ENCODE assay signal across 10 cellular contexts in the genomic region with DNA sequence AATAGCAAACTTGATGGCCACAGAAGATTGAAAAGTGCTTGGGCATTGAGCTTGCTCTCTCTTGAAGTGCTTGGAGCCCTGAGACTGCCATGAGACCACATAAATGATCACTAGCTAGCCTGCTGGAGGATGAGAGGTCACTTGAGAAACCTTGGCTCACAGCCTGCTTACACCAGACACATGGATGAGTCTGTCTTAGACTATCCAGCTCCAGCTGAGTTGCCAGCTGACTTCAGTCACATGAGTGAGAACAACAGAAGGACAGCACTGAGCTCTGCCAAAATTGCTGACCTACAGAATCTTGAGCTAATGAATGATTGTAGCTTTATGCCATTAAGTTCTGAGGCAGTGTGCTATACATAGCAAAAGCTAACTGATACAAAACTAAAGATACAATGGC. TPM values are rescaled to one million over a fixed set of nuclear protein-coding genes. Genes with fewer than 3 reads are reported as not detected.
DNase-seq lines count a peak whose midpoint lies in the region; ATAC-seq and TF ChIP-seq lines count a peak whose summit lies in the region.
"Had no signal": no experiment of that assay in that cellular context is flagged by ENCODE, and none has a peak within 500 bp of the region (broad histone marks: within the 10 kb centered on the region; RNA-seq: fewer than 3 reads in every experiment).

No MANE protein-coding gene starts in this region.

- no peaks in the 10 kb centered on the region; the same call in 1 of the 2 replicates for H4K20me1 ChIP-seq in MM.1S (ENCODE audit: insufficient read depth, low read length)

- H3K9me2 ChIP-seq in MM.1S (replicated peaks; ENCODE audit: insufficient read depth, low read length): no peaks in the 10 kb centered on the region

- TF ChIP-seq CTCF in MM.1S (IDR thresholded peaks at IDR 0.05; ENCODE audit: low read length) (no peak), Calu3 (IDR thresholded peaks at IDR 0.05; ENCODE audit: unreplicated experiment) (no peak)

- CTCF ChIA-PET in Calu3 (lab: Charles Lee): interaction anchor here (0.7 kb wide), 2 partner anchors 8 to 22 kb away, joined by 3 to 5 read pairs; no protein-coding TSS in a partner anchor

- no peaks in the 10 kb centered on the region for H3K36me3 ChIP-seq in MM.1S (replicated peaks; ENCODE audit: insufficient read depth, low read length)
- no peaks in the 10 kb centered on the region for H3K36me3 ChIP-seq in H7 (replicated peaks; ENCODE audit: control insufficient read depth, insufficient read depth, low read length)
- H3K36me3 ChIP-seq: cardiac muscle cell had no signal

- DNase-seq in ACHN: peak; percentile 85
- DNase-seq in MM.1S: peak; percentile 26
- DNase-seq in brain pericyte (ENCODE audit: low read depth, low spot score): peak; percentile 91
- peak; percentile 27 to 47 for DNase-seq in left colon
- DNase-seq in AML-193 (lab: John Stamatoyannopoulos, UW): no peak
- no peak for DNase-seq in Calu3
- DNase-seq in KG1 (lab: John Stamatoyannopoulos, UW): no peak
- no peak for DNase-seq in H7
- DNase-seq: CD4-positive, alpha-beta memory T cell had no signal

- peaks cover 17% of the 10 kb centered on the region for H3K36me3 Mint-ChIP-seq in Calu3 (ENCODE audit: insufficient read depth, unreplicated experiment)

- peak overlapping the region; percentile 2; the same call in 1 of the 2 replicates for H3K27ac ChIP-seq in MM.1S (ENCODE audit: low read length)
- H3K27ac ChIP-seq: cardiac muscle cell had no signal

- no peaks in the 10 kb centered on the region for H3K4me1 ChIP-seq in MM.1S (ENCODE audit: low read length)

- H3K9ac ChIP-seq in MM.1S (ENCODE audit: low read length): no peak overlapping the region

- no peaks in the 10 kb centered on the region for H3K9me3 ChIP-seq in MM.1S (replicated peaks; ENCODE audit: insufficient read depth, low read length)

- H3K9me3 Mint-ChIP-seq in Calu3 (ENCODE audit: low read depth, unreplicated experiment): no peaks in the 10 kb centered on the region
- H3K9me3 Mint-ChIP-seq: CD4-positive, alpha-beta memory T cell had no signal

- in situ Hi-C loops in ACHN (cut with HindIII; ENCODE audit: low pct_ligation_motif_present, low pct_unique_long_range_greater_than_20kb, low sequenced_read_pairs): loop anchor here (25.0 kb wide), 1 partner anchor 134 kb away; no protein-coding TSS in a partner anchor

- H3K79me2 ChIP-seq in MM.1S (ENCODE audit: low read length): no peaks in the 10 kb centered on the region

- no peak overlapping the region for H3K4me3 ChIP-seq in MM.1S (ENCODE audit: low read length)
- H3K4me3 ChIP-seq in H7 (ENCODE audit: insufficient read depth, low read depth, low read length): no peak overlapping the region
- H3K4me3 ChIP-seq: cardiac muscle cell had no signal

- peaks cover 2% of the 10 kb centered on the region for H3K4me1 Mint-ChIP-seq in Calu3 (ENCODE audit: low read depth, unreplicated experiment)

- no TSS peak for BruUV-seq in Calu3 (replicated peaks; lab: Mats Ljungman, UMichigan)

- peaks cover 53% of the 10 kb centered on the region for H3F3A ChIP-seq in MM.1S (ENCODE audit: insufficient read depth, low read length)

- no peak overlapping the region for H3K4me3 Mint-ChIP-seq in Calu3 (ENCODE audit: low read depth, unreplicated experiment)
- H3K4me3 Mint-ChIP-seq: CD4-positive, alpha-beta memory T cell had no signal

- no peak overlapping the region for H2AFZ ChIP-seq in MM.1S (ENCODE audit: low read length)

- no peak overlapping the region for H3K4me2 ChIP-seq in MM.1S (ENCODE audit: low read depth, low read length)

- peak; percentile 19 for ATAC-seq in left colon

- H3K27ac Mint-ChIP-seq in Calu3 (ENCODE audit: unreplicated experiment): no peak overlapping the region
- H3K27ac Mint-ChIP-seq: CD4-positive, alpha-beta memory T cell had no signal

- intact Hi-C loops in left colon (cut with DNase I, micrococcal nuclease): no loop called here
- intact Hi-C loops in Calu3 (cut with micrococcal nuclease; ENCODE audit: unreplicated experiment): no loop called here

- no peaks in the 10 kb centered on the region for H3K27me3 Mint-ChIP-seq in Calu3 (ENCODE audit: unreplicated experiment)
- H3K27me3 Mint-ChIP-seq: CD4-positive, alpha-beta memory T cell had no signal

- H3K27me3 ChIP-seq in MM.1S (replicated peaks; ENCODE audit: insufficient read depth, low read length): no peaks in the 10 kb centered on the region
- H3K27me3 ChIP-seq in H7 (ENCODE audit: control insufficient read depth, insufficient read depth, low read length): no peaks in the 10 kb centered on the region
- H3K27me3 ChIP-seq: cardiac muscle cell had no signal

RNA-seq across cellular contexts. Expression of gene NABP1, which starts 18.1 kb away (rescaled TPM):
- total RNA-seq in left colon (10 to 100 TPM; 19.0 to 28.0 TPM), Calu3 (2022) (63.9 and 71.8 TPM in 2 replicates)
- total RNA-seq in H7 (2014; rRNA removed; shearing (Covaris generic)): 2.3 and 3.7 TPM in 2 replicates

Comparison
In these comparisons a context has a peak if more than half of its experiments do, and no peak if none do; other contexts are left out.
1. DNase-seq: peak in ACHN (single experiment), MM.1S (single experiment), brain pericyte (single experiment) and left colon (2 of 2); none in AML-193 (0 of 2), Calu3 (single experiment), KG1 (single experiment) and H7 (single experiment).